Comparison of ENCODE assay signal across 1 cellular context in the genomic region with DNA sequence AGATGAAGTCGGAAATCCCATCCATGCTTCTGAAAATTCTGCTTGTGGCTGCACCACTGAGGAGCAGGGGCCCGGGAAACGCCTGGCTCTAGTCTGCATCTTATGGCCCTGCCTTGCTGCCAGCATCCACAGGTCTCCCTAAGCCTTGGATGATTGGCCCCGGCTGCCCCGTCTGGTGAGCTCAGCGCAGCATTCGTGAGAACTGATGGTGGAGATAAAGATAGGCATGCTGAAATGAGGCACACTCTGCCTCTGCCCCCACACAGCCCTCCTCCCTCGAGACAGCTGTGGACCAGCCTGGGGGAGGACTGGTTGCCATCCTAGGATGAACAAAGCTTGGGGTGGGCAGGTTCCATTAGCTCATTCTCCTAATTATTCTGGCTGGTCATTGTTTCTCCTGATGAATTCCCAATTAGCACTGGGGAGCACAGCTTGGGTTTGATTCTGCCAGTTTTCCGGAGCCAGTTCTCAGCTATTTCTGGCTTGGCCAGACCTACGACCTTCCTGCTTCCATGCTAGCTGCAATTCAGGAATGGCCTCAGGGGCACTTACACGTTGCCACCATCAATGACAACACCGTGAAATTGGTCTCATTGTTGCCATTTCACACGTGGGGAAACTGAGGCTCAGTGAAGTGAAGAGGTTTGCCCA.
TF ChIP-seq lines count a peak whose summit lies in the region.

No MANE protein-coding gene starts in this region.

TF ChIP-seq in HepG2, 621 proteins besides CTCF, POLR2A, EP300 and RAD21 (continued from another document and continues in another):
- TF ChIP-seq ZNF780A (CRISPR knock-in tag; IDR thresholded peaks at IDR 0.05) (no peak), SCMH1 (CRISPR knock-in tag; IDR thresholded peaks at IDR 0.05; ENCODE audit: borderline replicate concordance) (no peak), KLF9 (CRISPR knock-in tag; IDR thresholded peaks at IDR 0.05; ENCODE audit: low read depth) (no peak), TFAP4 (IDR thresholded peaks at IDR 0.05; ENCODE audit: borderline replicate concordance, low read depth) (no peak; the same call in 1 of the 2 replicates), NFE2 (CRISPR knock-in tag; IDR thresholded peaks at IDR 0.05) (no peak), RXRA (CRISPR knock-in tag; IDR thresholded peaks at IDR 0.05) (0 out of 2 replicates have a peak, but pooled peaks have one; percentile 40), ZFP91 (CRISPR knock-in tag; IDR thresholded peaks at IDR 0.05; ENCODE audit: borderline replicate concordance) (peak; percentile 46; the same call in 1 of the 2 replicates), MTA1 (CRISPR knock-in tag; IDR thresholded peaks at IDR 0.05; ENCODE audit: borderline replicate concordance) (peak; percentile 31; the same call in 1 of the 2 replicates), POLR2G (IDR thresholded peaks at IDR 0.05; ENCODE audit: low read depth, low read length) (0 out of 2 replicates have a peak, but pooled peaks have one; percentile 0), RERE (CRISPR knock-in tag; IDR thresholded peaks at IDR 0.05; ENCODE audit: low read depth) (no peak), PLSCR1 (CRISPR knock-in tag; IDR thresholded peaks at IDR 0.05; ENCODE audit: borderline replicate concordance) (no peak), HDAC2 (CRISPR knock-in tag; IDR thresholded peaks at IDR 0.05) (peak; percentile 16; the same call in 1 of the 2 replicates), SP5 (CRISPR knock-in tag; IDR thresholded peaks at IDR 0.05; ENCODE audit: borderline replicate concordance, low read depth) (no peak), ZNF703 (CRISPR knock-in tag; IDR thresholded peaks at IDR 0.05; ENCODE audit: borderline replicate concordance) (no peak), ZNF644 (CRISPR knock-in tag; IDR thresholded peaks at IDR 0.05; ENCODE audit: low read depth) (0 out of 2 replicates have a peak, but pooled peaks have one; percentile 9), ZNF7 (CRISPR knock-in tag; IDR thresholded peaks at IDR 0.05) (no peak), SIN3B (IDR thresholded peaks at IDR 0.05; ENCODE audit: low read length) (no peak), ARHGAP35 (CRISPR knock-in tag; IDR thresholded peaks at IDR 0.05; ENCODE audit: borderline replicate concordance) (0 out of 2 replicates have a peak, but pooled peaks have one; percentile 58), ZNF607 (CRISPR knock-in tag; IDR thresholded peaks at IDR 0.05; ENCODE audit: borderline replicate concordance) (no peak), YEATS4 (CRISPR knock-in tag; IDR thresholded peaks at IDR 0.05; ENCODE audit: borderline replicate concordance) (no peak), ZNF660 (CRISPR knock-in tag; IDR thresholded peaks at IDR 0.05; ENCODE audit: borderline replicate concordance, low read depth) (no peak), FOXA3 (CRISPR knock-in tag; IDR thresholded peaks at IDR 0.05) (no peak), ZNF331 (CRISPR knock-in tag; IDR thresholded peaks at IDR 0.05) (0 out of 2 replicates have a peak, but pooled peaks have one; percentile 14), ZFY (CRISPR knock-in tag; IDR thresholded peaks at IDR 0.05) (0 out of 2 replicates have a peak, but pooled peaks have one; percentile 29), PBX2 (CRISPR knock-in tag; IDR thresholded peaks at IDR 0.05) (no peak), MAZ (IDR thresholded peaks at IDR 0.05; ENCODE audit: borderline replicate concordance, low read depth, low read length) (no peak), MAZ (CRISPR knock-in tag; IDR thresholded peaks at IDR 0.05; ENCODE audit: low read depth) (no peak), E2F2 (CRISPR knock-in tag; IDR thresholded peaks at IDR 0.05; ENCODE audit: borderline replicate concordance) (no peak), ERF (CRISPR knock-in tag; IDR thresholded peaks at IDR 0.05) (peak; percentile 23; the same call in 1 of the 2 replicates)
- TF ChIP-seq, protein P1, sequence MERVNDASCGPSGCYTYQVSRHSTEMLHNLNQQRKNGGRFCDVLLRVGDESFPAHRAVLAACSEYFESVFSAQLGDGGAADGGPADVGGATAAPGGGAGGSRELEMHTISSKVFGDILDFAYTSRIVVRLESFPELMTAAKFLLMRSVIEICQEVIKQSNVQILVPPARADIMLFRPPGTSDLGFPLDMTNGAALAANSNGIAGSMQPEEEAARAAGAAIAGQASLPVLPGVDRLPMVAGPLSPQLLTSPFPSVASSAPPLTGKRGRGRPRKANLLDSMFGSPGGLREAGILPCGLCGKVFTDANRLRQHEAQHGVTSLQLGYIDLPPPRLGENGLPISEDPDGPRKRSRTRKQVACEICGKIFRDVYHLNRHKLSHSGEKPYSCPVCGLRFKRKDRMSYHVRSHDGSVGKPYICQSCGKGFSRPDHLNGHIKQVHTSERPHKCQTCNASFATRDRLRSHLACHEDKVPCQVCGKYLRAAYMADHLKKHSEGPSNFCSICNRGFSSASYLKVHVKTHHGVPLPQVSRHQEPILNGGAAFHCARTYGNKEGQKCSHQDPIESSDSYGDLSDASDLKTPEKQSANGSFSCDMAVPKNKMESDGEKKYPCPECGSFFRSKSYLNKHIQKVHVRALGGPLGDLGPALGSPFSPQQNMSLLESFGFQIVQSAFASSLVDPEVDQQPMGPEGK (CRISPR knock-in tag; IDR thresholded peaks at IDR 0.05) = peak; percentile 42; the same call in 1 of the 2 replicates
- TF ChIP-seq, protein P2, sequence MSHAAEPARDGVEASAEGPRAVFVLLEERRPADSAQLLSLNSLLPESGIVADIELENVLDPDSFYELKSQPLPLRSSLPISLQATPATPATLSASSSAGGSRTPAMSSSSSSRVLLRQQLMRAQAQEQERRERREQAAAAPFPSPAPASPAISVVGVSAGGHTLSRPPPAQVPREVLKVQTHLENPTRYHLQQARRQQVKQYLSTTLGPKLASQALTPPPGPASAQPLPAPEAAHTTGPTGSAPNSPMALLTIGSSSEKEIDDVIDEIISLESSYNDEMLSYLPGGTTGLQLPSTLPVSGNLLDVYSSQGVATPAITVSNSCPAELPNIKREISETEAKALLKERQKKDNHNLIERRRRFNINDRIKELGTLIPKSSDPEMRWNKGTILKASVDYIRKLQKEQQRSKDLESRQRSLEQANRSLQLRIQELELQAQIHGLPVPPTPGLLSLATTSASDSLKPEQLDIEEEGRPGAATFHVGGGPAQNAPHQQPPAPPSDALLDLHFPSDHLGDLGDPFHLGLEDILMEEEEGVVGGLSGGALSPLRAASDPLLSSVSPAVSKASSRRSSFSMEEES (CRISPR knock-in tag; IDR thresholded peaks at IDR 0.05) = 0 out of 2 replicates have a peak, but pooled peaks have one; percentile 2
- TF ChIP-seq, protein P3, sequence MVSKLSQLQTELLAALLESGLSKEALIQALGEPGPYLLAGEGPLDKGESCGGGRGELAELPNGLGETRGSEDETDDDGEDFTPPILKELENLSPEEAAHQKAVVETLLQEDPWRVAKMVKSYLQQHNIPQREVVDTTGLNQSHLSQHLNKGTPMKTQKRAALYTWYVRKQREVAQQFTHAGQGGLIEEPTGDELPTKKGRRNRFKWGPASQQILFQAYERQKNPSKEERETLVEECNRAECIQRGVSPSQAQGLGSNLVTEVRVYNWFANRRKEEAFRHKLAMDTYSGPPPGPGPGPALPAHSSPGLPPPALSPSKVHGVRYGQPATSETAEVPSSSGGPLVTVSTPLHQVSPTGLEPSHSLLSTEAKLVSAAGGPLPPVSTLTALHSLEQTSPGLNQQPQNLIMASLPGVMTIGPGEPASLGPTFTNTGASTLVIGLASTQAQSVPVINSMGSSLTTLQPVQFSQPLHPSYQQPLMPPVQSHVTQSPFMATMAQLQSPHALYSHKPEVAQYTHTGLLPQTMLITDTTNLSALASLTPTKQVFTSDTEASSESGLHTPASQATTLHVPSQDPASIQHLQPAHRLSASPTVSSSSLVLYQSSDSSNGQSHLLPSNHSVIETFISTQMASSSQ (IDR thresholded peaks at IDR 0.05; ENCODE audit: low read depth) = no peak
- TF ChIP-seq, protein P3 (CRISPR knock-in tag; IDR thresholded peaks at IDR 0.05; ENCODE audit: borderline replicate concordance) = peak; percentile 45; the same call in 1 of the 2 replicates
